In the genomic region with DNA sequence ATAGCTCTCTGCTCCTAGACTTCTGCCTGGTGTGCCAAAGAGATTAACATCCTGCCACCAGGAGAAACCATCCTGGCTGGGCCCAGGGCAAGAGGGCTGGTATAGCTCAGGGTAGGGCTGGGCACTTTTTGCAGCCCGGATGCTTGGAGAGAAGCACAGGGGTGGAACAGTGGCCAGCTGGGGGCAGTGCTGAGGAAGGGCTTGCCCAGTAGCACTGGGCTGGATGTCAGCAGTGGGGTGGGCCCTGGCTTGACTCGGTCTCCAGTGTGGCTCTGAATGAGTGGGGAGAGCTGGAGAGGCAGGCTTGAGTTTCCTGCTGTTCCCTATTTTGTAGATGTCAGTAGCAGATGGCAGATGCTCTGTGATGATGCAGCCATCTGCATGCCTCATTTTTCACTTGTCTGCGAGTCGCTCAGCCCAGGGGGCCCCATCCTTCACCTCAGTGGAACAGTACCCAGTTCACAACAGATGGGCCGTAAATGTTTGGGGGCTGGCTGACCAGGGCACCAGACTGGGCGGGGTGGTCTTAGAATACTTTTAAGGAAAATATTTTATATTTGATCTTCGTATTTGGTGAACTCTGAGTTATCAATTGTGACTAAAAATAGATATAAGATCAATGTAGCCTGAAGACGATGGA, we compare ENCODE assay signal across 9 cellular contexts. TPM values are rescaled to one million over a fixed set of nuclear protein-coding genes. Genes with fewer than 3 reads are reported as not detected.
A peak's percentile ranks its signal among the peaks of the same experiment; 100 is the strongest.
DNase-seq lines count a peak whose midpoint lies in the region; ATAC-seq, FAIRE-seq and TF ChIP-seq lines count a peak whose summit lies in the region.
"Had no signal": no experiment of that assay in that cellular context is flagged by ENCODE, and none has a peak within 500 bp of the region (broad histone marks: within the 10 kb centered on the region; RNA-seq: fewer than 3 reads in every experiment).

No MANE protein-coding gene starts in this region.

- H4K8ac ChIP-seq in H1 (ENCODE audit: extremely low read depth, insufficient read depth, low read length) = no peak overlapping the region; the same call in 1 of the 2 replicates

- H2BK12ac ChIP-seq in H1 (ENCODE audit: low read depth, low read length) = no peak overlapping the region

- H3K4me3 Mint-ChIP-seq in osteocyte (ENCODE audit: unreplicated experiment) = no peak overlapping the region

- no peak overlapping the region for H3K4ac ChIP-seq in H1 (replicated peaks; ENCODE audit: insufficient read length, low read depth, low read length)

- H3K9ac ChIP-seq in H1 (replicated peaks in 1 of 4; ENCODE audit: extremely low read depth in 1 of 4, low read depth in 3 of 4, low read length in 3 of 4) = no peak overlapping the region

- TF ChIP-seq CTCF in WI38 (IDR thresholded peaks at IDR 0.05; ENCODE audit: low read depth, low read length) (0 out of 2 replicates have a peak, but pooled peaks have one; percentile 9), H1 (IDR thresholded peaks at IDR 0.05; ENCODE audit: control extremely low read depth in 1 of 3, insufficient read depth in 1 of 3, low read depth in 1 of 3, low read length in 3 of 3) (peak; percentile 71 to 91 (median 87)), osteocyte (IDR thresholded peaks at IDR 0.05) (peak; percentile 48)

- TF ChIP-seq EP300 in H1 (IDR thresholded peaks at IDR 0.05; ENCODE audit: borderline replicate concordance in 1 of 2, low read depth in 2 of 2, low read length in 2 of 2) = no peak

- no peaks in the 10 kb centered on the region for H3K27me3 ChIP-seq in H1 (replicated peaks in 1 of 4; ENCODE audit: control insufficient read depth in 3 of 4, extremely low read depth in 1 of 4, insufficient read depth in 3 of 4, low read length in 3 of 4)

- H3K27me3 Mint-ChIP-seq in osteocyte (ENCODE audit: unreplicated experiment) = peaks cover 24% of the 10 kb centered on the region

- no peak overlapping the region for H4K5ac ChIP-seq in H1 (ENCODE audit: insufficient read length, low read depth, low read length)

- 86% methylated on average over 8 of the region's 8 CpGs; no CpG with 5 or more reads in 1 of the 2 experiments for whole genome bisulfite sequencing in H1 (ENCODE audit: extremely low coverage in 1 of 2, insufficient coverage in 1 of 2, insufficient read length in 1 of 2, insufficient replicate concordance in 2 of 2, low coverage in 1 of 2, low lambda C conversion rate in 2 of 2, missing lambda C conversion rate in 1 of 2), 2 experiments

- no peak overlapping the region for H2BK15ac ChIP-seq in H1 (ENCODE audit: low read length)

- peaks cover 0 to 6% of the 10 kb centered on the region in 2 experiments; a peak in 2 of 4 replicates for H3K79me2 ChIP-seq in H1 (ENCODE audit: control insufficient read depth in 1 of 2, insufficient read depth in 2 of 2, low read length in 2 of 2)

- no peak overlapping the region for H2AK5ac ChIP-seq in H1 (ENCODE audit: low read depth, low read length)

- H3K4me1 Mint-ChIP-seq in osteocyte (ENCODE audit: unreplicated experiment) = no peaks in the 10 kb centered on the region

- no peak overlapping the region for H3K27ac ChIP-seq in H1 (ENCODE audit: low read depth, low read length)

- peak; percentile 14 for DNase-seq in DMS53 (lab: John Stamatoyannopoulos, UW)
- no peak for DNase-seq in DMS53 treated with DMSO at 0.1 percent for 48 hours (lab: John Stamatoyannopoulos, UW; ENCODE audit: unreplicated experiment)
- peak in 1 of 2 experiments; percentile 83 for DNase-seq in H1 (ENCODE audit: low read depth in 1 of 2, low spot score in 2 of 2)
- no peak for DNase-seq in osteocyte (ENCODE audit: extremely low spot score, unreplicated experiment)
- no peak for DNase-seq in LoVo (ENCODE audit: low spot score)
- DNase-seq in NCI-H226 = no peak

- H2BK120ac ChIP-seq in H1 (replicated peaks; ENCODE audit: low read depth, low read length) = no peak overlapping the region

- no peak overlapping the region for H2AFZ ChIP-seq in H1 (ENCODE audit: low read length)

- no peaks in the 10 kb centered on the region for H3K79me1 ChIP-seq in H1 (ENCODE audit: low read depth, low read length)

- no peak for ATAC-seq in HG03039 (IDR thresholded peaks at IDR 0.05; ENCODE audit: unreplicated experiment)

- no peak overlapping the region for H3K4me2 ChIP-seq in H1 (ENCODE audit: insufficient read depth in 1 of 2, low read depth in 2 of 2, low read length in 2 of 2)

- no peak overlapping the region for H3K27ac Mint-ChIP-seq in osteocyte (ENCODE audit: unreplicated experiment)

- no peak overlapping the region for H2BK20ac ChIP-seq in H1 (ENCODE audit: low read length)

- no peak overlapping the region for H2BK5ac ChIP-seq in H1 (ENCODE audit: low read depth, low read length)

- H3K18ac ChIP-seq in H1 (ENCODE audit: extremely low read depth, low read length) = no peak overlapping the region

- H3K9me3 ChIP-seq in H1 (ENCODE audit: insufficient read depth in 2 of 2, low read depth in 1 of 2, low read length in 1 of 2) = no peaks in the 10 kb centered on the region

- H3K9me3 Mint-ChIP-seq in osteocyte (ENCODE audit: unreplicated experiment) = no peaks in the 10 kb centered on the region

- H3K23ac ChIP-seq in H1 (ENCODE audit: insufficient read length) = no peak overlapping the region

- no peak for TF ChIP-seq POLR2A in H1 (IDR thresholded peaks at IDR 0.05; ENCODE audit: control extremely low read depth in 1 of 2, low read depth in 2 of 2, low read length in 2 of 2)

- peak; percentile 49 to 64 for TF ChIP-seq RAD21 in H1 (IDR thresholded peaks at IDR 0.05 in 1 of 2, conservative IDR thresholded peaks at IDR 0.05 in 1 of 2; ENCODE audit: low read depth in 2 of 2, low read length in 2 of 2)

- peak overlapping the region; percentile 13 for H4K91ac ChIP-seq in H1 (replicated peaks; ENCODE audit: insufficient read length, low read length)

- FAIRE-seq in H1 (lab: Jason Lieb, UNC) = no peak
- FAIRE-seq: A204.1 had no signal

- H3K56ac ChIP-seq in H1 (replicated peaks; ENCODE audit: insufficient read length, low read depth, low read length) = no peak overlapping the region

- H4K20me1 ChIP-seq in H1 (replicated peaks in 1 of 2; ENCODE audit: control insufficient read depth in 1 of 2, insufficient read depth in 2 of 2, low read length in 2 of 2) = no peaks in the 10 kb centered on the region

- H3K36me3 Mint-ChIP-seq in osteocyte (ENCODE audit: unreplicated experiment) = peaks cover 14% of the 10 kb centered on the region

- H3K14ac ChIP-seq in H1 (ENCODE audit: insufficient read length) = no peak overlapping the region

- H3K4me3 ChIP-seq in WI38 (ENCODE audit: low read depth, low read length) (no peak overlapping the region), H1 (ENCODE audit: extremely low read depth in 1 of 4, insufficient read depth in 2 of 4, low read depth in 3 of 4, low read length in 4 of 4) (no peak overlapping the region)

- 0 out of 2 replicates have a peak, but pooled peaks cover 2% of the 10 kb centered on the region for H3K23me2 ChIP-seq in H1 (ENCODE audit: low read depth, low read length)

- H3K4me1 ChIP-seq in H1 (replicated peaks in 1 of 4; ENCODE audit: control insufficient read depth in 3 of 4, insufficient read depth in 4 of 4, low read length in 3 of 4) = peaks cover 0 to 4% (median 2%) of the 10 kb centered on the region in 4 experiments; a peak in 3 of 7 replicates

- CTCF ChIA-PET in H1 (lab: Charles Lee; ENCODE audit: partially characterized antibody) = interaction anchor here (0.6 to 4.8 kb wide), 24 partner anchors 8 to 528 kb away, joined by 3 to 37 read pairs (median 5); partner anchors contain the start of gene ARMC12

- H3K36me3 ChIP-seq in H1 (ENCODE audit: control insufficient read depth in 2 of 4, insufficient read depth in 4 of 4, low read length in 3 of 4) = no peaks in the 10 kb centered on the region; a peak in 1 of 8 replicates

- POLR2A ChIA-PET in H1 (lab: Charles Lee; ENCODE audit: partially characterized antibody) = interaction anchor here (0.8 to 1.4 kb wide), 2 partner anchors 11 to 171 kb away, joined by 3 to 4 read pairs; no protein-coding TSS in a partner anchor

TF ChIP-seq in H1, 55 proteins besides CTCF, POLR2A, EP300 and RAD21:
- TF ChIP-seq CREB1 (IDR thresholded peaks at IDR 0.05) = peak; percentile 21; the same call in 1 of the 2 replicates
- TF ChIP-seq CHD1 (IDR thresholded peaks at IDR 0.05; ENCODE audit: low read depth, low read length) = no peak
- TF ChIP-seq SIN3A (conservative IDR thresholded peaks at IDR 0.05 in 1 of 2, IDR thresholded peaks at IDR 0.05 in 1 of 2; ENCODE audit: low read depth in 1 of 2, low read length in 2 of 2) = peak in 1 of 2 experiments; percentile 49; a peak in 1 of 4 replicates
TF ChIP-seq in H1: peak in this region for 2.

RNA-seq across cellular contexts. Expression of gene TULP1, which starts 56.4 kb away (rescaled TPM):
- total RNA-seq in H1 (2021; fragmentation: NEBNext Ultra II Directional; extraction: Animal tissue kit (Norgen Biotek cat#: 25700)) = 5.0 and 6.8 TPM in 2 replicates
- 3.2 and 4.4 TPM in 2 replicates for polyA plus RNA-seq in H1 (2011; rRNA removed)
- polyA plus RNA-seq in H1 (2011; cell fraction: cytosol; rRNA removed) = 4.1 TPM
- 5.5 TPM for polyA plus RNA-seq in H1 (2011; cell fraction: nucleus; rRNA removed)
- 4.6 to 5.8 TPM (median 5.4 TPM) in 4 replicates for polyA plus RNA-seq in H1 (2012, experiment 1 of 2)
- polyA plus RNA-seq in H1 (2012, experiment 2 of 2) = 8.5 TPM
- 4.2 TPM for polyA plus RNA-seq in H1 (2013, experiment 1 of 2)
- 4.4 TPM for polyA plus RNA-seq in H1 (2013, experiment 2 of 2)
- polyA minus RNA-seq in H1 (2011; rRNA and poly(A)+ RNA removed) = 0.32 and 2.4 TPM in 2 replicates
- 1.9 TPM for polyA minus RNA-seq in H1 (2011; cell fraction: cytosol; rRNA and poly(A)+ RNA removed)
- polyA minus RNA-seq in H1 (2011; cell fraction: nucleus; rRNA and poly(A)+ RNA removed) = 4.6 TPM
- total RNA-seq in osteocyte = not detected in 2 replicates

Comparison
In these comparisons a context has a peak if more than half of its experiments do, and no peak if none do; other contexts are left out.
1. CTCF ChIP-seq: peak in every context shown above with its lines; median percentile 87 in H1; 48 in osteocyte; 9 in WI38.